Comparison of ENCODE assay signal across 1 cellular context in the genomic region with DNA sequence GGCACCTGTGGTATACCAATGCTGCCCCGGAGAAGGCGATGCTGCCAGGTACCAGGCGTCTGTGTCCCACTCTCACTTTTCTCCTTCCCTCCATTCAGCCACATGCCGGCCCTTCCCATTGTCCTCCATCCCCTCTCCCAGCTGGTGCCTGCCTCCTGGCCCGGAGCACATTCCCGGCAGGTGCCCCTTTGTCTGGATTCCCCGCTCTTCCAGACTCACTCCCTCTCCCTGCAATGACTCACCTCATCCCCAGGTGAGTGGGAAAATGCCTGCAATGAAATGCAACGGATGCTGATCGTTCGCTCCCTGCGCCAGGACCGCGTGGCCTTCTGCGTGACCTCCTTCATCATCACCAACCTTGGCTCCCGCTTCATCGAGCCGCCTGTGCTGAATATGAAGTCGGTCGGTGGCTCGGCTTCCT.
A peak's percentile ranks its signal among the peaks of the same experiment; 100 is the strongest.
TF ChIP-seq lines count a peak whose summit lies in the region.

No MANE protein-coding gene starts in this region.

TF ChIP-seq in H1, 55 proteins besides CTCF, POLR2A, EP300 and RAD21:
- TF ChIP-seq SP1 (IDR thresholded peaks at IDR 0.05; ENCODE audit: low read depth, low read length) (no peak), EGR1 (IDR thresholded peaks at IDR 0.05; ENCODE audit: borderline replicate concordance, low read depth, low read length) (no peak), JUND (IDR thresholded peaks at IDR 0.05; ENCODE audit: low read length) (peak; percentile 82), CHD2 (IDR thresholded peaks at IDR 0.05; ENCODE audit: low read length) (no peak), TEAD4 (IDR thresholded peaks at IDR 0.05; ENCODE audit: low read depth, low read length) (peak; percentile 59; the same call in 1 of the 2 replicates), BCL11A (IDR thresholded peaks at IDR 0.05; ENCODE audit: low read depth in 2 of 2, low read length in 2 of 2) (no peak), CTBP2 (IDR thresholded peaks at IDR 0.05; ENCODE audit: borderline replicate concordance, insufficient read depth, insufficient read length, low read length) (no peak)
- TF ChIP-seq, protein P1, sequence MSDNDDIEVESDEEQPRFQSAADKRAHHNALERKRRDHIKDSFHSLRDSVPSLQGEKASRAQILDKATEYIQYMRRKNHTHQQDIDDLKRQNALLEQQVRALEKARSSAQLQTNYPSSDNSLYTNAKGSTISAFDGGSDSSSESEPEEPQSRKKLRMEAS (IDR thresholded peaks at IDR 0.05), result peak; percentile 86
- TF ChIP-seq, protein P2, sequence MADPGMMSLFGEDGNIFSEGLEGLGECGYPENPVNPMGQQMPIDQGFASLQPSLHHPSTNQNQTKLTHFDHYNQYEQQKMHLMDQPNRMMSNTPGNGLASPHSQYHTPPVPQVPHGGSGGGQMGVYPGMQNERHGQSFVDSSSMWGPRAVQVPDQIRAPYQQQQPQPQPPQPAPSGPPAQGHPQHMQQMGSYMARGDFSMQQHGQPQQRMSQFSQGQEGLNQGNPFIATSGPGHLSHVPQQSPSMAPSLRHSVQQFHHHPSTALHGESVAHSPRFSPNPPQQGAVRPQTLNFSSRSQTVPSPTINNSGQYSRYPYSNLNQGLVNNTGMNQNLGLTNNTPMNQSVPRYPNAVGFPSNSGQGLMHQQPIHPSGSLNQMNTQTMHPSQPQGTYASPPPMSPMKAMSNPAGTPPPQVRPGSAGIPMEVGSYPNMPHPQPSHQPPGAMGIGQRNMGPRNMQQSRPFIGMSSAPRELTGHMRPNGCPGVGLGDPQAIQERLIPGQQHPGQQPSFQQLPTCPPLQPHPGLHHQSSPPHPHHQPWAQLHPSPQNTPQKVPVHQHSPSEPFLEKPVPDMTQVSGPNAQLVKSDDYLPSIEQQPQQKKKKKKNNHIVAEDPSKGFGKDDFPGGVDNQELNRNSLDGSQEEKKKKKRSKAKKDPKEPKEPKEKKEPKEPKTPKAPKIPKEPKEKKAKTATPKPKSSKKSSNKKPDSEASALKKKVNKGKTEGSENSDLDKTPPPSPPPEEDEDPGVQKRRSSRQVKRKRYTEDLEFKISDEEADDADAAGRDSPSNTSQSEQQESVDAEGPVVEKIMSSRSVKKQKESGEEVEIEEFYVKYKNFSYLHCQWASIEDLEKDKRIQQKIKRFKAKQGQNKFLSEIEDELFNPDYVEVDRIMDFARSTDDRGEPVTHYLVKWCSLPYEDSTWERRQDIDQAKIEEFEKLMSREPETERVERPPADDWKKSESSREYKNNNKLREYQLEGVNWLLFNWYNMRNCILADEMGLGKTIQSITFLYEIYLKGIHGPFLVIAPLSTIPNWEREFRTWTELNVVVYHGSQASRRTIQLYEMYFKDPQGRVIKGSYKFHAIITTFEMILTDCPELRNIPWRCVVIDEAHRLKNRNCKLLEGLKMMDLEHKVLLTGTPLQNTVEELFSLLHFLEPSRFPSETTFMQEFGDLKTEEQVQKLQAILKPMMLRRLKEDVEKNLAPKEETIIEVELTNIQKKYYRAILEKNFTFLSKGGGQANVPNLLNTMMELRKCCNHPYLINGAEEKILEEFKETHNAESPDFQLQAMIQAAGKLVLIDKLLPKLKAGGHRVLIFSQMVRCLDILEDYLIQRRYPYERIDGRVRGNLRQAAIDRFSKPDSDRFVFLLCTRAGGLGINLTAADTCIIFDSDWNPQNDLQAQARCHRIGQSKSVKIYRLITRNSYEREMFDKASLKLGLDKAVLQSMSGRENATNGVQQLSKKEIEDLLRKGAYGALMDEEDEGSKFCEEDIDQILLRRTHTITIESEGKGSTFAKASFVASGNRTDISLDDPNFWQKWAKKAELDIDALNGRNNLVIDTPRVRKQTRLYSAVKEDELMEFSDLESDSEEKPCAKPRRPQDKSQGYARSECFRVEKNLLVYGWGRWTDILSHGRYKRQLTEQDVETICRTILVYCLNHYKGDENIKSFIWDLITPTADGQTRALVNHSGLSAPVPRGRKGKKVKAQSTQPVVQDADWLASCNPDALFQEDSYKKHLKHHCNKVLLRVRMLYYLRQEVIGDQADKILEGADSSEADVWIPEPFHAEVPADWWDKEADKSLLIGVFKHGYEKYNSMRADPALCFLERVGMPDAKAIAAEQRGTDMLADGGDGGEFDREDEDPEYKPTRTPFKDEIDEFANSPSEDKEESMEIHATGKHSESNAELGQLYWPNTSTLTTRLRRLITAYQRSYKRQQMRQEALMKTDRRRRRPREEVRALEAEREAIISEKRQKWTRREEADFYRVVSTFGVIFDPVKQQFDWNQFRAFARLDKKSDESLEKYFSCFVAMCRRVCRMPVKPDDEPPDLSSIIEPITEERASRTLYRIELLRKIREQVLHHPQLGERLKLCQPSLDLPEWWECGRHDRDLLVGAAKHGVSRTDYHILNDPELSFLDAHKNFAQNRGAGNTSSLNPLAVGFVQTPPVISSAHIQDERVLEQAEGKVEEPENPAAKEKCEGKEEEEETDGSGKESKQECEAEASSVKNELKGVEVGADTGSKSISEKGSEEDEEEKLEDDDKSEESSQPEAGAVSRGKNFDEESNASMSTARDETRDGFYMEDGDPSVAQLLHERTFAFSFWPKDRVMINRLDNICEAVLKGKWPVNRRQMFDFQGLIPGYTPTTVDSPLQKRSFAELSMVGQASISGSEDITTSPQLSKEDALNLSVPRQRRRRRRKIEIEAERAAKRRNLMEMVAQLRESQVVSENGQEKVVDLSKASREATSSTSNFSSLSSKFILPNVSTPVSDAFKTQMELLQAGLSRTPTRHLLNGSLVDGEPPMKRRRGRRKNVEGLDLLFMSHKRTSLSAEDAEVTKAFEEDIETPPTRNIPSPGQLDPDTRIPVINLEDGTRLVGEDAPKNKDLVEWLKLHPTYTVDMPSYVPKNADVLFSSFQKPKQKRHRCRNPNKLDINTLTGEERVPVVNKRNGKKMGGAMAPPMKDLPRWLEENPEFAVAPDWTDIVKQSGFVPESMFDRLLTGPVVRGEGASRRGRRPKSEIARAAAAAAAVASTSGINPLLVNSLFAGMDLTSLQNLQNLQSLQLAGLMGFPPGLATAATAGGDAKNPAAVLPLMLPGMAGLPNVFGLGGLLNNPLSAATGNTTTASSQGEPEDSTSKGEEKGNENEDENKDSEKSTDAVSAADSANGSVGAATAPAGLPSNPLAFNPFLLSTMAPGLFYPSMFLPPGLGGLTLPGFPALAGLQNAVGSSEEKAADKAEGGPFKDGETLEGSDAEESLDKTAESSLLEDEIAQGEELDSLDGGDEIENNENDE (IDR thresholded peaks at IDR 0.05; ENCODE audit: insufficient replicate concordance, low read length), result no peak
- TF ChIP-seq, protein P3, sequence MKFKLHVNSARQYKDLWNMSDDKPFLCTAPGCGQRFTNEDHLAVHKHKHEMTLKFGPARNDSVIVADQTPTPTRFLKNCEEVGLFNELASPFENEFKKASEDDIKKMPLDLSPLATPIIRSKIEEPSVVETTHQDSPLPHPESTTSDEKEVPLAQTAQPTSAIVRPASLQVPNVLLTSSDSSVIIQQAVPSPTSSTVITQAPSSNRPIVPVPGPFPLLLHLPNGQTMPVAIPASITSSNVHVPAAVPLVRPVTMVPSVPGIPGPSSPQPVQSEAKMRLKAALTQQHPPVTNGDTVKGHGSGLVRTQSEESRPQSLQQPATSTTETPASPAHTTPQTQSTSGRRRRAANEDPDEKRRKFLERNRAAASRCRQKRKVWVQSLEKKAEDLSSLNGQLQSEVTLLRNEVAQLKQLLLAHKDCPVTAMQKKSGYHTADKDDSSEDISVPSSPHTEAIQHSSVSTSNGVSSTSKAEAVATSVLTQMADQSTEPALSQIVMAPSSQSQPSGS (IDR thresholded peaks at IDR 0.05; ENCODE audit: low read length), result no peak
- TF ChIP-seq, protein P4, sequence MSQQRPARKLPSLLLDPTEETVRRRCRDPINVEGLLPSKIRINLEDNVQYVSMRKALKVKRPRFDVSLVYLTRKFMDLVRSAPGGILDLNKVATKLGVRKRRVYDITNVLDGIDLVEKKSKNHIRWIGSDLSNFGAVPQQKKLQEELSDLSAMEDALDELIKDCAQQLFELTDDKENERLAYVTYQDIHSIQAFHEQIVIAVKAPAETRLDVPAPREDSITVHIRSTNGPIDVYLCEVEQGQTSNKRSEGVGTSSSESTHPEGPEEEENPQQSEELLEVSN (IDR thresholded peaks at IDR 0.05), result peak; percentile 93
